Comparison of ENCODE assay signal across 8 cellular contexts in the genomic region with DNA sequence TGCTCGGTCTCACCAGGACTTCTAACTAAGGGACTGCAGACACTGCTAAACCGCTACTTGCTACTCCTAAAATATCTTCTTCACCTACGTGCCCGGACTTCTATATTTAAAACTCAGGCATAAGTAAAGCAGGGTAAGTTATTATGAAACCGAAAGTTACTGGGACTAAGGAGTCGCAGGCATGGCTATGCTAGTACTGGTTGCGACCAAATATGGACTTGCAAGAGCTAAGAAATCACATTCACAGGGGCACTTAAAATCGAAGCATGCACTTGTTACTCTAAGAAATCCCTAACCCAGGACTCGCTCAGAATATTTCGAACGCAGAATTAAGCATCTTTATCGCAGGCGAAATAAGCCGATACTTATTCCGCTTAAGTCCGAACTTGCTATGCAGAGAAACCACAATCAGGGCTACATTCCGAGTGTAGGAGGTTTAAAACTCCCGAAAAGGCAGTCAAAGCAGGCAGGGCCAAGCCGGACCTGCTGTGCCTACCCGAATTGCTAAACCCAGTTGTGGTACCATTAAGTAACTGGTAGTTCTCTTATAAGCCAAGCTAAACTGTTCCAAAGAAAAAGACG. TPM values are rescaled to one million over a fixed set of nuclear protein-coding genes. Genes with fewer than 3 reads are reported as not detected.
DNase-seq lines count a peak whose midpoint lies in the region; ATAC-seq, FAIRE-seq and TF ChIP-seq lines count a peak whose summit lies in the region.

No MANE protein-coding gene starts in this region.

- FAIRE-seq in bronchial epithelial cell (lab: Jason Lieb, UNC) (no peak), frontal cortex (lab: Jason Lieb, UNC) (no peak)

- no peak for ATAC-seq in sciatic nerve

- H3K4me3 ChIP-seq in bronchial epithelial cell (ENCODE audit: low read depth, low read length) (no peak overlapping the region), mononuclear cell (ENCODE audit: low read length) (peak overlapping the region; percentile 70)

- no peak for TF ChIP-seq CTCF in bronchial epithelial cell (IDR thresholded peaks at IDR 0.05; ENCODE audit: insufficient read depth, low read length, severe bottlenecking)

- intact Hi-C loops in sciatic nerve (cut with DNase I) = no loop called here

- peaks cover 46% of the 10 kb centered on the region for H3K4me1 ChIP-seq in mononuclear cell (ENCODE audit: insufficient read depth, low read length)

- H3K27me3 ChIP-seq in bronchial epithelial cell (ENCODE audit: control insufficient read depth, insufficient read depth, low read length) (no peaks in the 10 kb centered on the region), mononuclear cell (ENCODE audit: insufficient read depth, low read length) (no peaks in the 10 kb centered on the region)

- H3K36me3 ChIP-seq in bronchial epithelial cell (ENCODE audit: control insufficient read depth, insufficient read depth, low read length) = no peaks in the 10 kb centered on the region

- no peaks in the 10 kb centered on the region for H3K9me3 ChIP-seq in mononuclear cell (ENCODE audit: low read depth, low read length)

- DNase-seq in stimulated activated naive CD4-positive, alpha-beta T cell (lab: John Stamatoyannopoulos, UW) = peak; percentile 29 to 64 (median 50)
- no peak for DNase-seq in stimulated activated naive CD4-positive, alpha-beta T cell treated with Interleukin-2 at 50 U/mL for 16 hours (lab: John Stamatoyannopoulos, UW)
- peak; percentile 93 for DNase-seq in NOMO-1 treated with DMSO at 0.1 percent for 48 hours (lab: John Stamatoyannopoulos, UW; ENCODE audit: unreplicated experiment)
- peak; percentile 8 for DNase-seq in bronchial epithelial cell (ENCODE audit: low read depth)
- DNase-seq in sciatic nerve (ENCODE audit: low spot score) = no peak
- DNase-seq in frontal cortex (ENCODE audit: low spot score in 2 of 2) = no peak
- no peak for DNase-seq in NK-92 (lab: John Stamatoyannopoulos, UW; ENCODE audit: unreplicated experiment)

RNA-seq across cellular contexts. Expression of gene ANXA2R, which starts 2.1 kb away (rescaled TPM):
- total RNA-seq in bronchial epithelial cell = 0.26 TPM in 2 replicates
- total RNA-seq in mononuclear cell = 31.4 TPM
- 5.7 TPM for total RNA-seq in sciatic nerve
- 0.41 TPM for total RNA-seq in frontal cortex

Comparison
In these comparisons a context has a peak if more than half of its experiments do, and no peak if none do; other contexts are left out.
1. DNase-seq: peak in stimulated activated naive CD4-positive, alpha-beta T cell (6 of 6), NOMO-1 treated with DMSO at 0.1 percent for 48 hours (single experiment) and bronchial epithelial cell (single experiment); none in stimulated activated naive CD4-positive, alpha-beta T cell treated with Interleukin-2 at 50 U/mL for 16 hours (single experiment), sciatic nerve (single experiment), frontal cortex (0 of 2) and NK-92 (single experiment).